In genomic region chr11:47566166-47566546, GRCh38 we compare ENCODE assay signal across 1 cellular context.
A peak's percentile ranks its signal among the peaks of the same experiment; 100 is the strongest.
TF ChIP-seq lines count a peak whose summit lies in the region.

No MANE protein-coding gene starts in this region.

TF ChIP-seq in GM12878, 131 proteins besides CTCF, POLR2A, EP300 and RAD21:
- TF ChIP-seq ZNF207 (IDR thresholded peaks at IDR 0.05; ENCODE audit: borderline replicate concordance), result no peak
- no peak for TF ChIP-seq IKZF1 (conservative IDR thresholded peaks at IDR 0.05)
- TF ChIP-seq REST (IDR thresholded peaks at IDR 0.05; ENCODE audit: low read depth, low read length), result no peak
- no peak for TF ChIP-seq STAT3 (IDR thresholded peaks at IDR 0.05; ENCODE audit: low read depth, low read length)
- peak; percentile 23; the same call in 1 of the 2 replicates for TF ChIP-seq ZNF384 (IDR thresholded peaks at IDR 0.05; ENCODE audit: borderline replicate concordance, low read depth, low read length)
- TF ChIP-seq POLR2AphosphoS2 (IDR thresholded peaks at IDR 0.05; ENCODE audit: low read depth, low read length), result no peak
- no peak for TF ChIP-seq TARDBP (IDR thresholded peaks at IDR 0.05; ENCODE audit: borderline replicate concordance)
- TF ChIP-seq ZBTB40 (IDR thresholded peaks at IDR 0.05; ENCODE audit: borderline replicate concordance), result no peak
- no peak for TF ChIP-seq ZZZ3 (IDR thresholded peaks at IDR 0.05; ENCODE audit: control insufficient read depth, insufficient read length, low read depth)
- no peak for TF ChIP-seq EED (IDR thresholded peaks at IDR 0.05; ENCODE audit: low read depth)
- TF ChIP-seq USF1 (IDR thresholded peaks at IDR 0.05; ENCODE audit: borderline replicate concordance, extremely low read length, insufficient read depth, low read depth, low read length), result no peak
- peak; percentile 48; the same call in 1 of the 2 replicates for TF ChIP-seq YY1 (IDR thresholded peaks at IDR 0.05; ENCODE audit: low read depth, low read length)
- TF ChIP-seq FOS (IDR thresholded peaks at IDR 0.05; ENCODE audit: borderline replicate concordance, extremely low read depth, insufficient read length), result no peak
- no peak for TF ChIP-seq NR2C1 (IDR thresholded peaks at IDR 0.05)
- TF ChIP-seq SIX5 (IDR thresholded peaks at IDR 0.05; ENCODE audit: low read depth, low read length, severe bottlenecking), result no peak
- TF ChIP-seq SMAD1 (IDR thresholded peaks at IDR 0.05; ENCODE audit: low read depth, partially characterized antibody), result no peak
- 0 out of 2 replicates have a peak, but pooled peaks have one; percentile 38 for TF ChIP-seq ZNF24 (IDR thresholded peaks at IDR 0.05)
- TF ChIP-seq SP1 (IDR thresholded peaks at IDR 0.05; ENCODE audit: low read depth, low read length), result no peak
